Comparison of ENCODE assay signal across 9 cellular contexts in the genomic region with DNA sequence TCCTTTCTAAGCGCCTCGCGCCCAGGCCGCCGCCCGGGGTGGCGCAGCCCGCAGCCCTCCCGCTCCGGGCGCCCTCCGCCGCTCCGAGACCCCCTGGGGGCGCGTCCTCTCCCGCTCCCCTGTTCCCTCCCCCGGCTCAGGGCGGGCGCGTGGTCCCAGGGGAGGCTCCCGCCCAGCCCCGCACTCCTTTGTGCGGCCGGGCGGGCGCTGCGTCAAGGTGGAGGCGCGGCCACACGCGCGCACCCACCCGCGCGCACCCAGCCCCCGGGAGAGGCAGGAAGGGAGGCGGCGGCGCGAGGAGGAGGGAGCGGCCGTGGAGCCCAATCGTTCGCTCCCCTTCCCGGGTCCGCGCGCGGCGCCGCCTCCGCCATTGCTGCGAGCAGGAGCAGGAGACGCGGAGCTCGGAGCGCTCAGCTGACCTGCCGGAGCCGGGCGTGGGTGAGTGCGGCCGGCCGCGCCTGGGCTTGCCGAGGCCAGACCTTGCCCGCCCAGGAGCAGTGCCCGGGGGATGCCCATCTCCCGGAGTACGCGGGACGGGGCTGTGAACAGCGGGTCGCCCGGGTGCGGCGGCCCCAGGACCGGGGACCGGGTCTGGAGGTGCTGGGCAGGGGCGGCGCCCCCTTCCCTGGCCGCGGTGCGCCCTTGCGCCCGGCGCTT. TPM values are rescaled to one million over a fixed set of nuclear protein-coding genes. Genes with fewer than 3 reads are reported as not detected.
DNase-seq lines count a peak whose midpoint lies in the region; ATAC-seq, FAIRE-seq and TF ChIP-seq lines count a peak whose summit lies in the region.
"Had no signal": no experiment of that assay in that cellular context is flagged by ENCODE, and none has a peak within 500 bp of the region (broad histone marks: within the 10 kb centered on the region; RNA-seq: fewer than 3 reads in every experiment).

A gene with protein sequence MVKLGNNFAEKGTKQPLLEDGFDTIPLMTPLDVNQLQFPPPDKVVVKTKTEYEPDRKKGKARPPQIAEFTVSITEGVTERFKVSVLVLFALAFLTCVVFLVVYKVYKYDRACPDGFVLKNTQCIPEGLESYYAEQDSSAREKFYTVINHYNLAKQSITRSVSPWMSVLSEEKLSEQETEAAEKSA (plus strand): TSS at position 367 of the 657 bp plus-strand sequence. CDS start 528 bp downstream, outside the sequence.

- no peak for ATAC-seq in GM19324 (IDR thresholded peaks at IDR 0.05; ENCODE audit: low FRiP score, unreplicated experiment)

- H3K9me3 ChIP-seq in duodenal mucosa (ENCODE audit: control insufficient read depth in 1 of 2, low read length in 2 of 2) (no peaks in the 10 kb centered on the region), thyroid gland (no peaks in the 10 kb centered on the region)

- no peaks in the 10 kb centered on the region for H3K9me3 Mint-ChIP-seq in mesothelial cell of epicardium

- H3K9ac ChIP-seq in duodenal mucosa (ENCODE audit: low read depth in 1 of 2, low read length in 2 of 2), result no peak within 1 kb of the TSS

- FAIRE-seq in RCC 7860 (lab: Jason Lieb, UNC), result no peak
- FAIRE-seq: G401.6 had no signal

- intact Hi-C loops in thyroid gland (cut with DNase I), result no loop called here

- WGBS in thyroid gland, 2 donors, result 0 to 1% methylated on average over 1 to 42 of the region's 87 CpGs

- H3K27ac ChIP-seq in duodenal mucosa (ENCODE audit: low read depth, low read length), result no peak within 1 kb of the TSS
- no peak within 1 kb of the TSS for H3K27ac ChIP-seq in thyroid gland

- H3K27ac Mint-ChIP-seq in mesothelial cell of epicardium, result peak within 1 kb of the TSS; percentile 25

- H3K4me3 ChIP-seq in WI38 (ENCODE audit: low read depth, low read length), result peak within 1 kb of the TSS; percentile 50
- peak within 1 kb of the TSS; percentile 22 to 57 for H3K4me3 ChIP-seq in duodenal mucosa (ENCODE audit: low read depth in 1 of 2, low read length in 2 of 2)
- H3K4me3 ChIP-seq in thyroid gland (replicated peaks in 1 of 3), result peak within 1 kb of the TSS in 1 of 3 donors; percentile 9

- H3K27me3 ChIP-seq in duodenal mucosa (ENCODE audit: control insufficient read depth in 1 of 2, insufficient read depth in 2 of 2, low read length in 2 of 2) (peaks cover 36 to 44% of the 10 kb centered on the region in 2 donors), thyroid gland (peaks cover 9% of the 10 kb centered on the region)

- peaks cover 6% of the 10 kb centered on the region for H3K36me3 Mint-ChIP-seq in mesothelial cell of epicardium

- no peaks in the 10 kb centered on the region for H3K36me3 ChIP-seq in duodenal mucosa (ENCODE audit: control insufficient read depth in 1 of 2, insufficient read depth in 2 of 2, low read length in 2 of 2)
- no peaks in the 10 kb centered on the region for H3K36me3 ChIP-seq in thyroid gland

- H3K27me3 Mint-ChIP-seq in mesothelial cell of epicardium (ENCODE audit: low read depth), result peaks cover 53% of the 10 kb centered on the region

- TF ChIP-seq POLR2A in thyroid gland (IDR thresholded peaks at IDR 0.05), result no peak

- H3K4me3 Mint-ChIP-seq in mesothelial cell of epicardium, result peak within 1 kb of the TSS; percentile 82

- TF ChIP-seq CTCF in WI38 (IDR thresholded peaks at IDR 0.05; ENCODE audit: low read depth, low read length) (no peak), mesothelial cell of epicardium (IDR thresholded peaks at IDR 0.05; ENCODE audit: unreplicated experiment) (no peak), thyroid gland (IDR thresholded peaks at IDR 0.05) (no peak)

- H3K4me1 Mint-ChIP-seq in mesothelial cell of epicardium, result peaks cover 9% of the 10 kb centered on the region

- H3K4me1 ChIP-seq in duodenal mucosa (ENCODE audit: control insufficient read depth in 1 of 2, insufficient read depth in 2 of 2, low read length in 2 of 2) (peaks cover 0 to 13% of the 10 kb centered on the region in 2 donors), thyroid gland (peaks cover 7 to 18% of the 10 kb centered on the region in 2 donors)

- DNase-seq in NCI-H510A (lab: John Stamatoyannopoulos, UW) (peak; percentile 37), NCI-H510A treated with DMSO at 0.1 percent for 48 hours (lab: John Stamatoyannopoulos, UW) (no peak), mesothelial cell of epicardium (ENCODE audit: low spot score in 2 of 2, unreplicated experiment in 2 of 2) (peak; percentile 56 to 77), thyroid gland (peak; percentile 15 to 24), RCC 7860 (ENCODE audit: low spot score) (no peak)

RNA-seq across cellular contexts. Expression of the gene that starts here (rescaled TPM):
- total RNA-seq in mesothelial cell of epicardium, result 45.8 to 55.6 TPM (median 48.6 TPM) in 3 replicates
- total RNA-seq in thyroid gland, result under 1 TPM in 2 of 4 donors, not detected in 2; 0.40 to 0.44 TPM

Comparison
In these comparisons a context has a peak if more than half of its experiments do, and no peak if none do; other contexts are left out.
1. RNA of the gene that starts here (total RNA-seq): 45.8 to 55.6 TPM in mesothelial cell of epicardium; 0.40 to 0.44 TPM in thyroid gland; every median in the first group is over 10 times any median in the second.
2. DNase-seq: peak in NCI-H510A (single experiment) and mesothelial cell of epicardium (2 of 2); none in NCI-H510A treated with DMSO at 0.1 percent for 48 hours (single experiment) and RCC 7860 (single experiment).
3. Peak in DNase-seq in thyroid gland; RNA of the gene not detected or under 1 TPM.